16 cellular contexts compared by ENCODE assay signal in the genomic region with DNA sequence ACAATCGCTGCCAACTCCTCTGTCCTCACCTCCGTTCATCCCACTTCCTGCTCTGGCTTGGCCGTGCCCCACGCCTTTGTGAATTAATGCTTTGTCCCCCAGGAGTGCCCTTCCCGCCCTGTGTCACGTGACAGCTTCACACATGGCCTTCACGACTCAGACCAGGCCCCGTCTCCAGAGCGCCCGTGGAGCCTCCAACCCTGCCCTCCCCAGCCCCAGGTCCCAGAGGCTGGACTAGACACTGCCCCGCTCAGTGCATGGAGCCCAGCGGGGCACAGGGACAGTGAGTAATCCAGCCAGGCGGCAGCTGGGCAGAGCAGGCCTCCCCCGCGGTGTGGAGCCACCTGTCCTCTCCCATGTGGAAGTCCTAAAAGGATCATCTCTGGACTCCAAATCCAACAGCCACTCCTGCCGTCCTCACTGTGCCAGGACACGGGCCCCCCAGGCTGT. TPM values are rescaled to one million over a fixed set of nuclear protein-coding genes. Genes with fewer than 3 reads are reported as not detected.
"Had no signal": no experiment of that assay in that cellular context is flagged by ENCODE, and none has a peak within 500 bp of the region (broad histone marks: within the 10 kb centered on the region; RNA-seq: fewer than 3 reads in every experiment).

No MANE protein-coding gene starts in this region.

- ATAC-seq: activated CD8-positive, alpha-beta memory T cell treated with anti-CD3 and anti-CD28 coated beads, Interleukin-2, amount 10 ng/mL, durations not matched to agents 7 days and 5 days; effector memory CD8-positive, alpha-beta T cell; gastrocnemius medialis had no signal

- H3K4me3 ChIP-seq: gastrocnemius medialis, hepatocyte, right atrium auricular region, smooth muscle cell, tibial nerve had no signal

- DNase-seq: activated CD4-positive, alpha-beta T cell treated with anti-CD3 and anti-CD28 coated beads, Interleukin-2, amount 50 U/mL, for 48 hours; activated CD4-positive, CD25-positive, alpha-beta regulatory T cell treated with anti-CD3 and anti-CD28 coated beads, Interleukin-2, amount 50 U/mL, for 72 hours; activated CD8-positive, alpha-beta memory T cell treated with anti-CD3 and anti-CD28 coated beads, Interleukin-2, amount 10 ng/mL, durations not matched to agents 7 days and 5 days; activated effector memory CD4-positive, alpha-beta T cell treated with Interleukin-2 at 50 U/mL for 16 hours; activated T-cell treated with anti-CD3 and anti-CD28 coated beads, Interleukin-2, amount 50 U/mL, for 24 hours; central memory CD4-positive, alpha-beta T cell; effector memory CD8-positive, alpha-beta T cell; gastrocnemius medialis; kidney; T-helper 2 cell had no signal

- H3K9me3 ChIP-seq: gastrocnemius medialis, right atrium auricular region had no signal

- H3K27ac ChIP-seq: epithelial cell of prostate, gastrocnemius medialis, hepatocyte, right atrium auricular region, tibial nerve had no signal

- H3K4me1 ChIP-seq: gastrocnemius medialis, right atrium auricular region had no signal

- H3K36me3 Mint-ChIP-seq: activated CD8-positive, alpha-beta memory T cell treated with anti-CD3 and anti-CD28 coated beads, Interleukin-2, amount 10 ng/mL, durations not matched to agents 7 days and 5 days; activated naive CD4-positive, alpha-beta T cell treated with anti-CD3 and anti-CD28 coated beads, Interleukin-2, amount 50 U/mL, for 24 hours had no signal

- H3K4me1 Mint-ChIP-seq: activated CD8-positive, alpha-beta memory T cell treated with anti-CD3 and anti-CD28 coated beads, Interleukin-2, amount 10 ng/mL, durations not matched to agents 7 days and 5 days; activated naive CD4-positive, alpha-beta T cell treated with anti-CD3 and anti-CD28 coated beads, Interleukin-2, amount 50 U/mL, for 24 hours had no signal

- H3K36me3 ChIP-seq: gastrocnemius medialis, right atrium auricular region, tibial nerve had no signal

- H3K4me3 Mint-ChIP-seq: activated CD8-positive, alpha-beta memory T cell treated with anti-CD3 and anti-CD28 coated beads, Interleukin-2, amount 10 ng/mL, durations not matched to agents 7 days and 5 days; activated naive CD4-positive, alpha-beta T cell treated with anti-CD3 and anti-CD28 coated beads, Interleukin-2, amount 50 U/mL, for 24 hours; activated T-cell treated with anti-CD3 and anti-CD28 coated beads, Interleukin-2, amount 50 U/mL, for 24 hours; effector memory CD8-positive, alpha-beta T cell had no signal

- H3K9me3 Mint-ChIP-seq: activated naive CD4-positive, alpha-beta T cell treated with anti-CD3 and anti-CD28 coated beads, Interleukin-2, amount 50 U/mL, for 24 hours; activated T-cell treated with anti-CD3 and anti-CD28 coated beads, Interleukin-2, amount 50 U/mL, for 24 hours; effector memory CD8-positive, alpha-beta T cell had no signal

- H3K27ac Mint-ChIP-seq: activated CD8-positive, alpha-beta memory T cell treated with anti-CD3 and anti-CD28 coated beads, Interleukin-2, amount 10 ng/mL, durations not matched to agents 7 days and 5 days; activated naive CD4-positive, alpha-beta T cell treated with anti-CD3 and anti-CD28 coated beads, Interleukin-2, amount 50 U/mL, for 24 hours; activated T-cell treated with anti-CD3 and anti-CD28 coated beads, Interleukin-2, amount 50 U/mL, for 24 hours; effector memory CD8-positive, alpha-beta T cell had no signal

RNA-seq across cellular contexts. Expression of gene ADRA2C, which starts 7.4 kb away (rescaled TPM):
- total RNA-seq: activated CD8-positive, alpha-beta memory T cell treated with anti-CD3 and anti-CD28 coated beads, Interleukin-2, amount 10 ng/mL, durations not matched to agents 7 days and 5 days had no signal
